Comparison of ENCODE assay signal across 1 cellular context in the genomic region with DNA sequence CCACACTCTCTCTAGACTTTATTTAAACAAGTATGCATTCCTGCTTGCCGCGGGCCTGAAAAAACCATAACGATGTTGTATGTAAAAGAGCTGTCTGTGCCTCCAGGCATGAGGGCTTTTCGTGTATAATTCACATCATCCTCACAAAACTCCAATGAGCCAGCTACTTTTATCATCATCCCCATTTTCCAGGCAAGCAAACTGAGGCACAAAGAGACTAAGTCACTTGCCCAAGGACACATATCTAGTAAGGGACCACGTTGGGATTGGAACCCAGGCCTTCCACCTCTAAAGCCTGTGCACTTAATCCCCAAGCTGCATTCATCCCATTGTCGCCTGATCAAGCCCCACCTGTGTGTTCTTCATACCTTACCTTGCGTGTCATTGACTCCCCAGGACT.
TF ChIP-seq lines count a peak whose summit lies in the region.

No MANE protein-coding gene starts in this region.

TF ChIP-seq in K562, 482 proteins besides CTCF, POLR2A, EP300 and RAD21 (continued from another document):
- TF ChIP-seq, protein P1, sequence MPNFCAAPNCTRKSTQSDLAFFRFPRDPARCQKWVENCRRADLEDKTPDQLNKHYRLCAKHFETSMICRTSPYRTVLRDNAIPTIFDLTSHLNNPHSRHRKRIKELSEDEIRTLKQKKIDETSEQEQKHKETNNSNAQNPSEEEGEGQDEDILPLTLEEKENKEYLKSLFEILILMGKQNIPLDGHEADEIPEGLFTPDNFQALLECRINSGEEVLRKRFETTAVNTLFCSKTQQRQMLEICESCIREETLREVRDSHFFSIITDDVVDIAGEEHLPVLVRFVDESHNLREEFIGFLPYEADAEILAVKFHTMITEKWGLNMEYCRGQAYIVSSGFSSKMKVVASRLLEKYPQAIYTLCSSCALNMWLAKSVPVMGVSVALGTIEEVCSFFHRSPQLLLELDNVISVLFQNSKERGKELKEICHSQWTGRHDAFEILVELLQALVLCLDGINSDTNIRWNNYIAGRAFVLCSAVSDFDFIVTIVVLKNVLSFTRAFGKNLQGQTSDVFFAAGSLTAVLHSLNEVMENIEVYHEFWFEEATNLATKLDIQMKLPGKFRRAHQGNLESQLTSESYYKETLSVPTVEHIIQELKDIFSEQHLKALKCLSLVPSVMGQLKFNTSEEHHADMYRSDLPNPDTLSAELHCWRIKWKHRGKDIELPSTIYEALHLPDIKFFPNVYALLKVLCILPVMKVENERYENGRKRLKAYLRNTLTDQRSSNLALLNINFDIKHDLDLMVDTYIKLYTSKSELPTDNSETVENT (CRISPR knock-in tag; IDR thresholded peaks at IDR 0.05), result no peak
- TF ChIP-seq RBM25 (IDR thresholded peaks at IDR 0.05; ENCODE audit: low read depth, low read length, severe bottlenecking) (peak; percentile 98), CCAR2 (IDR thresholded peaks at IDR 0.05; ENCODE audit: low read depth, low read length) (no peak), RCOR1 (IDR thresholded peaks at IDR 0.05; ENCODE audit: borderline replicate concordance in 1 of 2, low read depth in 2 of 2, low read length in 2 of 2) (peak in 1 of 2 experiments; percentile 71; a peak in 2 of 4 replicates), NFIC (IDR thresholded peaks at IDR 0.05) (no peak)
